In genomic region chr17:43090022-43090421, GRCh38 we compare ENCODE assay signal across 7 cellular contexts.
"Had no signal": no experiment of that assay in that cellular context is flagged by ENCODE, and none has a peak within 500 bp of the region (broad histone marks: within the 10 kb centered on the region; RNA-seq: fewer than 3 reads in every experiment).

No MANE protein-coding gene starts in this region.

- H3K9me3 Mint-ChIP-seq: IgD-negative memory B cell had no signal

- H3K4me3 Mint-ChIP-seq: IgD-negative memory B cell had no signal

- H3K4me2 ChIP-seq: KMS-11 had no signal

- FAIRE-seq: HepG2 had no signal

- H3K36me3 Mint-ChIP-seq: IgD-negative memory B cell had no signal

- H3K9ac ChIP-seq: KMS-11 had no signal

- H3K27ac ChIP-seq: HL-60, KMS-11 had no signal

- H3K4me1 Mint-ChIP-seq: IgD-negative memory B cell had no signal

- H3K27me3 Mint-ChIP-seq: IgD-negative memory B cell had no signal

- H3K27ac Mint-ChIP-seq: IgD-negative memory B cell had no signal

- DNase-seq: IMR-90, KBM-7, KG1 had no signal

- ATAC-seq: HepG2 had no signal
